9 cellular contexts compared by ENCODE assay signal in the genomic region with DNA sequence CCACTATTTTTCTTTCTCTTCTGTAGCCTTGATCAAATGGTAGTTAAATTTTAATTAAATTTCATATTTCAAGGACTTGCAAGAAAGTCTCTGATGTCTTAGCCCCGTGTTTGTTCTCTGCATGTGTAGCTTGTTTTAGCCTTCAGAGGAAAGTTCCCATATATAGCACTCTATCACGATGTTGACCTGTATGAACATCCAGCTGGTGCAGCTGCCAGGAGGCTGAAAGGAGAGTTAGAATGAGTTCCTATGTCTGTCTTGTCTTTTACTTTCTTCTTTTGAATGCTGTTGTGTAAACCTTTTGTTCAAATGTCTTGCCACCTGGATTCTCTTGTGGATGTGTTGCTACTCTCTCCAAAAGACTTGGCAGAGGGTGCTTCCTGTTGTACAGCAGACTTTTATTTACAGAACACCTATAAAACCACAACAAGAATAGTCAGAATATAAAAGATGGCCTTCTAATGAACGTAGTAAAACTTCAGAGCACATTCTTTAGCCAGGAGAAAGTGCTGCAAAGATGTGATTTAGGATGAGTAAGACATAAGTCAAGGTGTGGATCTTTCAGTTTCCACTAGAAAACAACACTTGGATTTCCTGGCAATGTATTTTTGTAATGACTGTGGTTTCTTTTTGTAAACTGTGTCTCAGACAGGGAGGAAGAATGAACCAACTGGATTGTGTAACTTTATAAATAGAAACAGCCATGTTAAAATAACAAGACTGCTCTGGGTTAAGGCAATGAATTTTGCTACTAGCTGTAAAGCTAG. TPM values are rescaled to one million over a fixed set of nuclear protein-coding genes. Genes with fewer than 3 reads are reported as not detected.
DNase-seq lines count a peak whose midpoint lies in the region; ATAC-seq and TF ChIP-seq lines count a peak whose summit lies in the region.
"Had no signal": no experiment of that assay in that cellular context is flagged by ENCODE, and none has a peak within 500 bp of the region (broad histone marks: within the 10 kb centered on the region; RNA-seq: fewer than 3 reads in every experiment).

No MANE protein-coding gene starts in this region.

- no peak overlapping the region for H3K4me2 ChIP-seq in neural progenitor cell

- H3K9me3 ChIP-seq in neural progenitor cell (ENCODE audit: low read depth), result no peaks in the 10 kb centered on the region
- H3K9me3 ChIP-seq: pancreas had no signal

- no peak overlapping the region for H3K27ac ChIP-seq in neural progenitor cell
- H3K27ac ChIP-seq: pancreas had no signal

- H3K9me3 Mint-ChIP-seq in chondrocyte (ENCODE audit: low read depth) (peaks cover 3% of the 10 kb centered on the region), neural progenitor cell (no peaks in the 10 kb centered on the region)
- H3K9me3 Mint-ChIP-seq in activated naive CD4-positive, alpha-beta T cell treated with anti-CD3 and anti-CD28 coated beads, Interleukin-2, amount 50 U/mL, for 72 hours, result peaks cover 4 to 5% of the 10 kb centered on the region in 2 donors

- no peaks in the 10 kb centered on the region for H3F3A ChIP-seq in neural progenitor cell (ENCODE audit: low read depth)

- H3K4me3 ChIP-seq in neural progenitor cell, result no peak overlapping the region
- H3K4me3 ChIP-seq: pancreas had no signal

- H3K36me3 ChIP-seq in neural progenitor cell, result no peaks in the 10 kb centered on the region
- H3K36me3 ChIP-seq: pancreas had no signal

- H3K4me1 Mint-ChIP-seq in chondrocyte (ENCODE audit: low read depth) (peaks cover 40% of the 10 kb centered on the region), neural progenitor cell (peaks cover 10% of the 10 kb centered on the region)

- H4K20me1 ChIP-seq in neural progenitor cell (ENCODE audit: low read depth), result no peaks in the 10 kb centered on the region

- no peaks in the 10 kb centered on the region for H3K36me3 Mint-ChIP-seq in chondrocyte (ENCODE audit: low read depth)
- H3K36me3 Mint-ChIP-seq in neural progenitor cell, result no peaks in the 10 kb centered on the region
- H3K36me3 Mint-ChIP-seq in activated naive CD4-positive, alpha-beta T cell treated with anti-CD3 and anti-CD28 coated beads, Interleukin-2, amount 50 U/mL, for 72 hours, result peaks cover 0 to 5% of the 10 kb centered on the region in 2 donors

- TF ChIP-seq CTCF in chondrocyte (IDR thresholded peaks at IDR 0.05) (no peak), neural progenitor cell (IDR thresholded peaks at IDR 0.05) (no peak)

- no peaks in the 10 kb centered on the region for H3K79me2 ChIP-seq in neural progenitor cell (ENCODE audit: low read depth)

- H3K4me1 ChIP-seq in neural progenitor cell, result peaks cover 13% of the 10 kb centered on the region

- no peaks in the 10 kb centered on the region for H3K27me3 ChIP-seq in neural progenitor cell
- H3K27me3 ChIP-seq: pancreas had no signal

- H3K27me3 Mint-ChIP-seq in chondrocyte (ENCODE audit: low read depth) (no peaks in the 10 kb centered on the region), neural progenitor cell (ENCODE audit: insufficient read depth, low read depth) (no peaks in the 10 kb centered on the region)

- no peak overlapping the region for H3K9ac ChIP-seq in neural progenitor cell

- DNase-seq in EH (ENCODE audit: low read depth) (peak; percentile 80), HT-29 (ENCODE audit: low spot score) (peak; percentile 82), chondrocyte (ENCODE audit: low spot score) (no peak), neural progenitor cell (ENCODE audit: low spot score) (no peak), NCI-H1105 treated with DMSO at 0.1 percent for 48 hours (lab: John Stamatoyannopoulos, UW) (no peak)
- no peak for DNase-seq in activated naive CD4-positive, alpha-beta T cell treated with anti-CD3 and anti-CD28 coated beads, Interleukin-2, amount 50 U/mL, for 72 hours (ENCODE audit: low spot score in 2 of 2)
- DNase-seq in stimulated activated CD4-positive, alpha-beta T cell treated with anti-CD3 and anti-CD28 coated beads, Interleukin-1b, Interleukin-23, amount 100 ng/mL, for 48 hours, result no peak
- DNase-seq: pancreas had no signal

- H2AFZ ChIP-seq in neural progenitor cell (replicated peaks), result peak overlapping the region; percentile 38

- H3K27ac Mint-ChIP-seq in chondrocyte (ENCODE audit: unreplicated experiment) (peak overlapping the region; percentile 79), neural progenitor cell (no peak overlapping the region)
- no peak overlapping the region for H3K27ac Mint-ChIP-seq in activated naive CD4-positive, alpha-beta T cell treated with anti-CD3 and anti-CD28 coated beads, Interleukin-2, amount 50 U/mL, for 72 hours

- ATAC-seq in activated naive CD4-positive, alpha-beta T cell treated with anti-CD3 and anti-CD28 coated beads, Interleukin-2, amount 50 U/mL, for 72 hours, result no peak
- ATAC-seq in HG03457 (IDR thresholded peaks at IDR 0.05; ENCODE audit: unreplicated experiment), result no peak

- no peak overlapping the region for H3K4me3 Mint-ChIP-seq in chondrocyte (ENCODE audit: unreplicated experiment)
- no peak overlapping the region for H3K4me3 Mint-ChIP-seq in neural progenitor cell

RNA-seq across cellular contexts. Expression of a gene that starts 17.2 kb away (rescaled TPM):
- 0.38 and 0.97 TPM in 2 replicates for total RNA-seq in HT-29 (2014; rRNA removed; shearing (Covaris generic))
- total RNA-seq in chondrocyte (19.1 to 29.9 TPM (median 27.5 TPM) in 3 replicates), neural progenitor cell (ENCODE audit: low replicate concordance) (6.1 and 11.4 TPM in 2 replicates)
- not detected for total RNA-seq in activated naive CD4-positive, alpha-beta T cell treated with anti-CD3 and anti-CD28 coated beads, Interleukin-2, amount 50 U/mL, for 72 hours

Comparison
In these comparisons a context has a peak if more than half of its experiments do, and no peak if none do; other contexts are left out.
1. DNase-seq: peak in EH (single experiment) and HT-29 (single experiment); none in chondrocyte (single experiment), neural progenitor cell (single experiment), activated naive CD4-positive, alpha-beta T cell treated with anti-CD3 and anti-CD28 coated beads, Interleukin-2, amount 50 U/mL, for 72 hours (0 of 2), stimulated activated CD4-positive, alpha-beta T cell treated with anti-CD3 and anti-CD28 coated beads, Interleukin-1b, Interleukin-23, amount 100 ng/mL, for 48 hours (single experiment) and NCI-H1105 treated with DMSO at 0.1 percent for 48 hours (single experiment).